10 cellular contexts compared by ENCODE assay signal in the genomic region with DNA sequence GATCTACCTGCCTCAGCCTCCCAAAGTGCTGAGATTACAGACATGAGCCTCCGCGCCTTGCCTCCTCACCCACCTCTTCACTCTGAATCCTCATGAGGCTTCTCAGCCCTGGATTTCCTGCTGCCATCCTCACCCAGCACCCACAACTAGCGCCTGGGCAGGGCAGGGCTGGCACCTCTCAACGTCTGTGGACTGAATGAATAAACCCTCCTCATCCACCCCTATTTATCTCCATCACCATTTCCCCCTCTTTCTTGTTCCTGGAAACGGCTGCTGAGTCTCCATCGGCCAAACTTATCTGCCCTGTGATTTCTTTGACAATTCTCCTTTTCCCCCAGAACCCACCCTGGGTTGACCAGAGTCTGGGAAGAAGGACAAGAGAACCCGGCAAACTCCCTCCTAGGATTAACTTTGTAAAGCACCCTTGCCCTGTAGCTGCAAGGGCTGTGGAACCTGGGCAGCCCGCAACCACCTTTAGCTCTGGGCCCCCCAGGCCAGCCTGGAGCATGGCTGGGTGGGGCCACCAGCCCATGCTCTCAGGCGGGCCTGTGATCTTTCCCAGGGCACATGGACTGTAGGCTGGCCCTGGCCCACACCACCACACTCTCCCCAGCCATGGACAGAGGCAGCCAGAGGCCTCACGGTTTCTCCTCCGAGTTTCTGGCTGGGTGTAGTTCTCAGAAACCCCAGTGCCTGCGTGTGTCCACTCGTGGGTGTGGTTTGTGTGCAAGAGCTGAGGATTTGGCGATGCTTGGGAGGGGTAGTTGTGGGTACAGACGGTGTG. TPM values are rescaled to one million over a fixed set of nuclear protein-coding genes. Genes with fewer than 3 reads are reported as not detected.
DNase-seq lines count a peak whose midpoint lies in the region; ATAC-seq and TF ChIP-seq lines count a peak whose summit lies in the region.
"Had no signal": no experiment of that assay in that cellular context is flagged by ENCODE, and none has a peak within 500 bp of the region (broad histone marks: within the 10 kb centered on the region; RNA-seq: fewer than 3 reads in every experiment).

No MANE protein-coding gene starts in this region.

- H3K27me3 Mint-ChIP-seq in activated CD4-positive, alpha-beta memory T cell treated with anti-CD3 and anti-CD28 coated beads for 36 hours: no peaks in the 10 kb centered on the region
- no peaks in the 10 kb centered on the region for H3K27me3 Mint-ChIP-seq in chondrocyte (ENCODE audit: low read depth)

- peak overlapping the region; percentile 97 for H3K4me3 Mint-ChIP-seq in activated CD4-positive, alpha-beta memory T cell treated with anti-CD3 and anti-CD28 coated beads for 36 hours
- no peak overlapping the region for H3K4me3 Mint-ChIP-seq in chondrocyte (ENCODE audit: unreplicated experiment)

- ATAC-seq in HG03135 (IDR thresholded peaks at IDR 0.05; ENCODE audit: unreplicated experiment): no peak

- no peaks in the 10 kb centered on the region for H3K9me3 Mint-ChIP-seq in activated CD4-positive, alpha-beta memory T cell treated with anti-CD3 and anti-CD28 coated beads for 36 hours
- no peaks in the 10 kb centered on the region for H3K9me3 Mint-ChIP-seq in chondrocyte (ENCODE audit: low read depth)

- H3K4me1 Mint-ChIP-seq in activated CD4-positive, alpha-beta memory T cell treated with anti-CD3 and anti-CD28 coated beads for 36 hours (ENCODE audit: low read depth): peaks cover 45% of the 10 kb centered on the region
- peaks cover 6% of the 10 kb centered on the region for H3K4me1 Mint-ChIP-seq in chondrocyte (ENCODE audit: low read depth)

- H3K27ac ChIP-seq in HEK293 (ENCODE audit: extremely low read depth, low read depth, low read length): no peak overlapping the region
- H3K27ac ChIP-seq in effector memory CD4-positive, alpha-beta T cell (ENCODE audit: insufficient read depth, low read length, poor library complexity, severe bottlenecking): peak overlapping the region; percentile 88
- H3K27ac ChIP-seq: left ventricle myocardium inferior had no signal

- DNase-seq in activated CD4-positive, alpha-beta memory T cell treated with anti-CD3 and anti-CD28 coated beads for 36 hours: peak; percentile 60
- DNase-seq in effector memory CD4-positive, alpha-beta T cell: peak in 1 of 3 donors; percentile 27
- peak; percentile 27 for DNase-seq in stimulated activated CD4-positive, alpha-beta T cell treated with anti-CD3 and anti-CD28 coated beads, Interleukin-4, amount 100 ng/mL, for 24 hours
- DNase-seq in cerebellum (ENCODE audit: low spot score) (no peak), chondrocyte (ENCODE audit: low spot score) (no peak), OCI-M2 (lab: John Stamatoyannopoulos, UW; ENCODE audit: unreplicated experiment) (no peak)
- DNase-seq: left ventricle myocardium inferior had no signal

- POLR2A ChIA-PET in HEK293 (lab: Yijun Ruan, JAX): no interaction called here
- POLR2A ChIA-PET in activated CD4-positive, alpha-beta memory T cell treated with anti-CD3 and anti-CD28 coated beads for 36 hours (lab: Charles Lee): interaction anchor here (1.0 to 1.4 kb wide), 5 partner anchors 8 to 78 kb away, joined by 3 to 4 read pairs (median 3); no protein-coding TSS in a partner anchor

- H3K9me3 ChIP-seq in HEK293 (ENCODE audit: control insufficient read depth, insufficient read depth, low read depth, low read length): no peaks in the 10 kb centered on the region
- H3K9me3 ChIP-seq in effector memory CD4-positive, alpha-beta T cell (ENCODE audit: control insufficient read depth, low read length): no peaks in the 10 kb centered on the region
- H3K9me3 ChIP-seq: left ventricle myocardium inferior had no signal

- no peaks in the 10 kb centered on the region for H3K36me3 ChIP-seq in HEK293 (ENCODE audit: control insufficient read depth in 2 of 2, insufficient read depth in 1 of 2, low read length in 2 of 2)
- no peaks in the 10 kb centered on the region for H3K36me3 ChIP-seq in effector memory CD4-positive, alpha-beta T cell (ENCODE audit: control insufficient read depth, insufficient read depth, low read length)
- H3K36me3 ChIP-seq: left ventricle myocardium inferior had no signal

- no peaks in the 10 kb centered on the region for H3K27me3 ChIP-seq in effector memory CD4-positive, alpha-beta T cell (replicated peaks; ENCODE audit: control insufficient read depth, insufficient read depth, low read length, poor library complexity, severe bottlenecking)

- intact Hi-C loops in activated CD4-positive, alpha-beta memory T cell treated with anti-CD3 and anti-CD28 coated beads for 36 hours (cut with micrococcal nuclease): no loop called here

- peak overlapping the region; percentile 100 for H3K27ac Mint-ChIP-seq in activated CD4-positive, alpha-beta memory T cell treated with anti-CD3 and anti-CD28 coated beads for 36 hours
- no peak overlapping the region for H3K27ac Mint-ChIP-seq in chondrocyte (ENCODE audit: unreplicated experiment)

- peaks cover 37% of the 10 kb centered on the region for H3K36me3 Mint-ChIP-seq in activated CD4-positive, alpha-beta memory T cell treated with anti-CD3 and anti-CD28 coated beads for 36 hours
- no peaks in the 10 kb centered on the region for H3K36me3 Mint-ChIP-seq in chondrocyte (ENCODE audit: low read depth)

- TF ChIP-seq CTCF in HEK293 (tag by site-specific recombination; IDR thresholded peaks at IDR 0.05) (no peak), chondrocyte (IDR thresholded peaks at IDR 0.05) (no peak)

- CTCF ChIA-PET in HEK293 (lab: Yijun Ruan, JAX): interaction anchor here (0.6 kb wide), 1 partner anchor 30 kb away, joined by 5 read pairs; no protein-coding TSS in a partner anchor
- CTCF ChIA-PET in activated CD4-positive, alpha-beta memory T cell treated with anti-CD3 and anti-CD28 coated beads for 36 hours (lab: Charles Lee): interaction anchor here (0.8 to 1.2 kb wide), 2 partner anchors 24 to 151 kb away, joined by 3 to 5 read pairs; a partner anchor contains a TSS

- H3K4me1 ChIP-seq in HEK293 (ENCODE audit: control insufficient read depth, insufficient read depth, low read length): no peaks in the 10 kb centered on the region
- peaks cover 35% of the 10 kb centered on the region for H3K4me1 ChIP-seq in effector memory CD4-positive, alpha-beta T cell (ENCODE audit: control insufficient read depth, insufficient read depth, low read length, poor library complexity, severe bottlenecking)

- H3K4me3 ChIP-seq in HEK293 (ENCODE audit: low read depth, low read length): no peak overlapping the region
- H3K4me3 ChIP-seq in effector memory CD4-positive, alpha-beta T cell (ENCODE audit: insufficient read depth, low read depth, low read length, poor library complexity, severe bottlenecking): peak overlapping the region; percentile 90

TF ChIP-seq in HEK293, 187 proteins besides CTCF, POLR2A, EP300 and RAD21:
- TF ChIP-seq KLF7 (tag by site-specific recombination; IDR thresholded peaks at IDR 0.05; ENCODE audit: borderline replicate concordance): no peak
- no peak for TF ChIP-seq ZNF248 (tag by site-specific recombination; IDR thresholded peaks at IDR 0.05)
- no peak for TF ChIP-seq ZNF830 (tag by site-specific recombination; IDR thresholded peaks at IDR 0.05; ENCODE audit: low read depth)
- TF ChIP-seq EGR2 (tag by site-specific recombination; IDR thresholded peaks at IDR 0.05; ENCODE audit: low read depth): peak; percentile 27; the same call in 1 of the 2 replicates
- TF ChIP-seq ZFHX2 (tag by site-specific recombination; conservative IDR thresholded peaks at IDR 0.05): peak; percentile 20; the same call in 1 of the 2 replicates
- no peak for TF ChIP-seq ZNF677 (tag by site-specific recombination; IDR thresholded peaks at IDR 0.05)
- no peak for TF ChIP-seq ZNF426 (tag by site-specific recombination; IDR thresholded peaks at IDR 0.05)

RNA-seq across cellular contexts. Expression of a gene that starts 2.4 kb away (rescaled TPM):
- 100 to 1,000 TPM; 109 to 114 TPM for total RNA-seq in activated CD4-positive, alpha-beta memory T cell treated with anti-CD3 and anti-CD28 coated beads for 36 hours
- total RNA-seq in cerebellum (0.36 TPM), chondrocyte (not detected in 3 replicates)
- total RNA-seq: NCI-H460 had no signal

RNA-seq across cellular contexts. Expression of a gene that starts 13.5 kb away (rescaled TPM):
- 1 to 10 TPM; 8.7 to 9.7 TPM for total RNA-seq in activated CD4-positive, alpha-beta memory T cell treated with anti-CD3 and anti-CD28 coated beads for 36 hours
- total RNA-seq in cerebellum (7.6 TPM), chondrocyte (19.5 to 21.8 TPM (median 20.7 TPM) in 3 replicates)

Comparison
In these comparisons a context has a peak if more than half of its experiments do, and no peak if none do; other contexts are left out.
1. DNase-seq: peak in activated CD4-positive, alpha-beta memory T cell treated with anti-CD3 and anti-CD28 coated beads for 36 hours (single experiment) and stimulated activated CD4-positive, alpha-beta T cell treated with anti-CD3 and anti-CD28 coated beads, Interleukin-4, amount 100 ng/mL, for 24 hours (single experiment); none in cerebellum (single experiment), chondrocyte (single experiment) and OCI-M2 (single experiment).
2. RNA of a gene that starts 2.4 kb away (total RNA-seq): 109 to 114 TPM in activated CD4-positive, alpha-beta memory T cell treated with anti-CD3 and anti-CD28 coated beads for 36 hours; 0.36 TPM in cerebellum (single experiment) and not detected in chondrocyte; every median in the first group is over 10 times any median in the second.